In the genomic region with DNA sequence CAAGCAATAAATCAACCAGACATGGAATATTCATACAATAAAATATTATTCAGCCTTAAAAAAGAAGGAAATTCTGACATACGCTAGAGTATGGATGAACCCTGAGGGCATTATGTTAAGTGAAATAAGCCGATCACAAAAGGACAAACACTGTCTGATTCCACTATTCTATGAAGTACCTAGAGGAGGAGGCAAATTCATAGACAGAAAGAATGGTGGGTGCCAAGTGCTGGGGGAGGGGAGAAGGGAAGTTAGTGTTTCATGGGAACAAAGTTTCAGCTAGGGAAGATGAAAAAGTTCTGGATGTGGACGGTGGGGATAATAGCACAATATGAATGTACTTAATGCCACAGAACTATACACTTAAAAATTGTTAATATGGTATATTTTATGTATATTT, we compare ENCODE assay signal across 10 cellular contexts. TPM values are rescaled to one million over a fixed set of nuclear protein-coding genes. Genes with fewer than 3 reads are reported as not detected.
DNase-seq lines count a peak whose midpoint lies in the region; ATAC-seq and TF ChIP-seq lines count a peak whose summit lies in the region.
"Had no signal": no experiment of that assay in that cellular context is flagged by ENCODE, and none has a peak within 500 bp of the region (broad histone marks: within the 10 kb centered on the region; RNA-seq: fewer than 3 reads in every experiment).

No MANE protein-coding gene starts in this region.

- no peak for DNase-seq in activated CD4-positive, alpha-beta T cell treated with anti-CD3 and anti-CD28 coated beads for 36 hours
- DNase-seq in activated CD4-positive, alpha-beta T cell treated with anti-CD3 and anti-CD28 coated beads for 4 hours: no peak
- DNase-seq in adipocyte (ENCODE audit: low read depth) (no peak), memory B cell (ENCODE audit: low spot score in 2 of 2) (no peak), tibial nerve (ENCODE audit: low spot score in 2 of 2) (no peak), H4 (ENCODE audit: low spot score) (no peak), amniotic stem cell (lab: John Stamatoyannopoulos, UW) (no peak)
- DNase-seq: activated T-cell treated with anti-CD3 and anti-CD28 coated beads, Interleukin-2, amount 50 U/mL, for 4 hours; NCI-H510A treated with DMSO at 0.1 percent for 48 hours had no signal

- intact Hi-C loops in activated CD4-positive, alpha-beta T cell treated with anti-CD3 and anti-CD28 coated beads for 36 hours (cut with DNase I, micrococcal nuclease): loop anchor here in 1 of 2 experiments (5.0 to 10.0 kb wide), 2 partner anchors 556 to 1006 kb away; partner anchors contain the start of gene C18orf32

- H3K27ac Mint-ChIP-seq in activated CD4-positive, alpha-beta T cell treated with anti-CD3 and anti-CD28 coated beads for 36 hours: peak overlapping the region; percentile 40
- peak overlapping the region; percentile 77 for H3K27ac Mint-ChIP-seq in memory B cell

- TF ChIP-seq CTCF in tibial nerve (IDR thresholded peaks at IDR 0.05): no peak

- TF ChIP-seq POLR2A in tibial nerve (IDR thresholded peaks at IDR 0.05): no peak

- no peaks in the 10 kb centered on the region for H3K27me3 Mint-ChIP-seq in activated CD4-positive, alpha-beta T cell treated with anti-CD3 and anti-CD28 coated beads for 36 hours
- H3K27me3 Mint-ChIP-seq in memory B cell: no peaks in the 10 kb centered on the region

- no peak overlapping the region for H3K4me3 Mint-ChIP-seq in activated CD4-positive, alpha-beta T cell treated with anti-CD3 and anti-CD28 coated beads for 36 hours
- no peak overlapping the region for H3K4me3 Mint-ChIP-seq in memory B cell

- no peaks in the 10 kb centered on the region for H3K36me3 ChIP-seq in adipocyte (ENCODE audit: control insufficient read depth, insufficient read depth, low read length, severe bottlenecking)
- no peaks in the 10 kb centered on the region for H3K36me3 ChIP-seq in tibial nerve

- H3K9me3 ChIP-seq in adipocyte (ENCODE audit: control insufficient read depth, low read length) (no peaks in the 10 kb centered on the region), tibial nerve (no peaks in the 10 kb centered on the region)

- no peak for ATAC-seq in activated CD4-positive, alpha-beta T cell treated with anti-CD3 and anti-CD28 coated beads for 36 hours
- ATAC-seq in memory B cell (ENCODE audit: low read depth) (no peak), HG02588 (IDR thresholded peaks at IDR 0.05; ENCODE audit: unreplicated experiment) (no peak)
- ATAC-seq: activated T-cell treated with anti-CD3 and anti-CD28 coated beads, Interleukin-2, amount 50 U/mL, for 4 hours had no signal

- H3K4me3 ChIP-seq in adipocyte (ENCODE audit: low read length) (peak overlapping the region; percentile 0), tibial nerve (no peak overlapping the region)

- POLR2A ChIA-PET in activated CD4-positive, alpha-beta T cell treated with anti-CD3 and anti-CD28 coated beads for 36 hours (lab: Charles Lee): no interaction called here

- peaks cover 96% of the 10 kb centered on the region for H3K4me1 Mint-ChIP-seq in activated CD4-positive, alpha-beta T cell treated with anti-CD3 and anti-CD28 coated beads for 36 hours
- peaks cover 69% of the 10 kb centered on the region for H3K4me1 Mint-ChIP-seq in memory B cell

- peaks cover 90% of the 10 kb centered on the region for H3K4me1 ChIP-seq in adipocyte (ENCODE audit: control insufficient read depth, insufficient read depth, low read length)
- H3K4me1 ChIP-seq in tibial nerve: peaks cover 0 to 96% (median 89%) of the 10 kb centered on the region in 4 donors

- H3K27me3 ChIP-seq in adipocyte (replicated peaks; ENCODE audit: control insufficient read depth, insufficient read depth, low read length) (no peaks in the 10 kb centered on the region), tibial nerve (no peaks in the 10 kb centered on the region)

- WGBS in tibial nerve, 2 donors: 58 to 66% methylated on average over 3 of the region's 3 CpGs

- no peak for TF ChIP-seq EP300 in tibial nerve (IDR thresholded peaks at IDR 0.05)

- CTCF ChIA-PET in activated CD4-positive, alpha-beta T cell treated with anti-CD3 and anti-CD28 coated beads for 36 hours (lab: Charles Lee): interaction anchor here (1.5 kb wide), 1 partner anchor 16 kb away, joined by 5 read pairs; no protein-coding TSS in a partner anchor

- H3K27ac ChIP-seq in tibial nerve: peak overlapping the region in 3 of 4 donors; percentile 70 to 87 (median 80)

- no peaks in the 10 kb centered on the region for H3K9me3 Mint-ChIP-seq in activated CD4-positive, alpha-beta T cell treated with anti-CD3 and anti-CD28 coated beads for 36 hours (ENCODE audit: low read depth)
- H3K9me3 Mint-ChIP-seq in memory B cell: no peaks in the 10 kb centered on the region
- H3K9me3 Mint-ChIP-seq: activated T-cell treated with anti-CD3 and anti-CD28 coated beads, Interleukin-2, amount 50 U/mL, for 4 hours had no signal

- H3K36me3 Mint-ChIP-seq in activated CD4-positive, alpha-beta T cell treated with anti-CD3 and anti-CD28 coated beads for 36 hours (ENCODE audit: low read depth): peaks cover under 1% of the 10 kb centered on the region
- H3K36me3 Mint-ChIP-seq in memory B cell: no peaks in the 10 kb centered on the region

- peak overlapping the region; percentile 76 for H3K9ac ChIP-seq in adipocyte (ENCODE audit: low read length)

RNA-seq across cellular contexts. Expression of gene SMAD7, which starts 19.8 kb away (rescaled TPM):
- total RNA-seq in activated CD4-positive, alpha-beta T cell treated with anti-CD3 and anti-CD28 coated beads for 36 hours: 1 to 10 TPM; 7.2 to 9.3 TPM
- total RNA-seq in tibial nerve: 10 to 100 TPM; 34.3 to 56.8 (median 35.6) TPM
- total RNA-seq in H4 (2014; rRNA removed; shearing (Covaris generic)): 6.9 and 10.1 TPM in 2 replicates
